In genomic region chr5:6634327-6634713, GRCh38 we compare ENCODE assay signal across 8 cellular contexts. TPM values are rescaled to one million over a fixed set of nuclear protein-coding genes. Genes with fewer than 3 reads are reported as not detected.
DNase-seq lines count a peak whose midpoint lies in the region; ATAC-seq and TF ChIP-seq lines count a peak whose summit lies in the region.

No MANE protein-coding gene starts in this region.

- H3K18ac ChIP-seq in IMR-90 (ENCODE audit: low read depth, low read length): no peak overlapping the region

- H3K36me3 Mint-ChIP-seq in activated CD4-positive, alpha-beta memory T cell treated with anti-CD3 and anti-CD28 coated beads, Interleukin-2, amount 10 ng/mL, durations not matched to agents 7 days and 5 days (ENCODE audit: low read depth): peaks cover 37% of the 10 kb centered on the region

- in situ Hi-C loops in IMR-90 (cut with MboI; ENCODE audit: low sequenced_read_pairs): loop anchor here (5.0 kb wide), 1 partner anchor 113 kb away; no protein-coding TSS in a partner anchor

- no peak for TF ChIP-seq RAD21 in IMR-90 (IDR thresholded peaks at IDR 0.05; ENCODE audit: low read length)

- H3K27ac ChIP-seq in IMR-90 (ENCODE audit: insufficient read depth, low read length) (peak overlapping the region; percentile 34), tibial artery (peak overlapping the region in 1 of 2 donors; percentile 90)

- H2BK120ac ChIP-seq in IMR-90 (ENCODE audit: low read depth, low read length): no peak overlapping the region; the same call in 1 of the 2 replicates

- no peak overlapping the region for H3K56ac ChIP-seq in IMR-90 (ENCODE audit: extremely low read depth, insufficient read depth, low read length)

- peaks cover 10% of the 10 kb centered on the region for H3K36me3 ChIP-seq in IMR-90 (ENCODE audit: control insufficient read depth, insufficient read depth, low read length)
- peaks cover 21% of the 10 kb centered on the region for H3K36me3 ChIP-seq in iPS-15b (ENCODE audit: control insufficient read depth, insufficient read depth, low read length)
- H3K36me3 ChIP-seq in tibial artery: peaks cover 9 to 20% (median 16%) of the 10 kb centered on the region in 3 donors

- peak overlapping the region; percentile 67; the same call in 1 of the 2 replicates for H3K14ac ChIP-seq in IMR-90 (replicated peaks; ENCODE audit: low read depth, low read length)

- no CpG with 5 or more reads among the region's 5 CpGs for WGBS in IMR-90 (ENCODE audit: extremely low coverage in 2 of 2, insufficient read length in 1 of 2), 2 experiments

- H3K79me1 ChIP-seq in IMR-90 (ENCODE audit: low read depth in 1 of 2, low read length in 2 of 2): peaks cover 38 to 73% of the 10 kb centered on the region in 2 experiments

- H2BK15ac ChIP-seq in IMR-90 (ENCODE audit: low read depth, low read length): no peak overlapping the region

- H2AK5ac ChIP-seq in IMR-90 (ENCODE audit: low read depth, low read length): no peak overlapping the region

- intact Hi-C loops in IMR-90 (cut with micrococcal nuclease): loop anchor here (5.0 kb wide), 1 partner anchor 98 kb away; no protein-coding TSS in a partner anchor
- intact Hi-C loops in tibial artery (cut with DNase I; ENCODE audit: low total_unique reads): loop anchor here (5.0 kb wide), 2 partner anchors 78 to 113 kb away; partner anchors contain the start of gene TENT4A

- H2BK5ac ChIP-seq in IMR-90 (ENCODE audit: low read depth, low read length, poor library complexity, severe bottlenecking): no peak overlapping the region

- peaks cover 65% of the 10 kb centered on the region for H3K4me1 Mint-ChIP-seq in activated CD4-positive, alpha-beta memory T cell treated with anti-CD3 and anti-CD28 coated beads, Interleukin-2, amount 10 ng/mL, durations not matched to agents 7 days and 5 days

- no peak for ATAC-seq in IMR-90 (ENCODE audit: low read depth)

- CTCF ChIA-PET in IMR-90 (lab: Yijun Ruan, JAX): interaction anchor here (0.9 to 1.0 kb wide), 2 partner anchors 16 to 21 kb away, joined by 3 read pairs; no protein-coding TSS in a partner anchor
- CTCF ChIA-PET in activated CD4-positive, alpha-beta memory T cell treated with anti-CD3 and anti-CD28 coated beads, Interleukin-2, amount 10 ng/mL, durations not matched to agents 7 days and 5 days (lab: Charles Lee): interaction anchor here (1.4 kb wide), 1 partner anchor 111 kb away, joined by 3 read pairs; no protein-coding TSS in a partner anchor

- H3K23ac ChIP-seq in IMR-90 (ENCODE audit: low read depth, low read length): peak overlapping the region; percentile 72

- H4K8ac ChIP-seq in IMR-90 (ENCODE audit: low read depth in 2 of 2, low read length in 2 of 2): 0 out of 4 replicates have a peak overlapping the region, but pooled peaks of 1 of the 2 experiments have one; percentile 52

- no peak for TF ChIP-seq CTCF in IMR-90 (conservative IDR thresholded peaks at IDR 0.05; ENCODE audit: low read depth, low read length)
- no peak for TF ChIP-seq CTCF in tibial artery (IDR thresholded peaks at IDR 0.05)

- H3K4me3 ChIP-seq in IMR-90 (ENCODE audit: insufficient read depth, low read depth, low read length) (peak overlapping the region; percentile 89), iPS-15b (ENCODE audit: low read depth, low read length) (peak overlapping the region; percentile 75), tibial artery (peak overlapping the region; percentile 64 to 95)

- peak overlapping the region; percentile 25; the same call in 1 of the 2 replicates for H3K4ac ChIP-seq in IMR-90 (ENCODE audit: low read depth, low read length)

- DNase-seq in EH (ENCODE audit: low read depth): peak; percentile 28
- DNase-seq in IMR-90: no peak
- DNase-seq in activated CD4-positive, alpha-beta memory T cell treated with anti-CD3 and anti-CD28 coated beads, Interleukin-2, amount 10 ng/mL, durations not matched to agents 7 days and 5 days: no peak
- no peak for DNase-seq in tibial artery
- no peak for DNase-seq in mesenteric fat pad (ENCODE audit: low spot score)
- DNase-seq in dedifferentiated amniotic fluid mesenchymal stem cell (ENCODE audit: extremely low spot score): no peak
- no peak for DNase-seq in NCI-H2029 treated with DMSO at 0.1 percent for 48 hours (lab: John Stamatoyannopoulos, UW)

- H2BK20ac ChIP-seq in IMR-90 (ENCODE audit: low read depth, low read length): no peak overlapping the region

- no peaks in the 10 kb centered on the region for H3K27me3 Mint-ChIP-seq in activated CD4-positive, alpha-beta memory T cell treated with anti-CD3 and anti-CD28 coated beads, Interleukin-2, amount 10 ng/mL, durations not matched to agents 7 days and 5 days

- POLR2A ChIA-PET in IMR-90 (lab: Charles Lee; ENCODE audit: unreplicated experiment): no interaction called here
- POLR2A ChIA-PET in activated CD4-positive, alpha-beta memory T cell treated with anti-CD3 and anti-CD28 coated beads, Interleukin-2, amount 10 ng/mL, durations not matched to agents 7 days and 5 days (lab: Charles Lee): interaction anchor here (1.1 to 5.5 kb wide), 4 partner anchors 10 to 1212 kb away, joined by 4 to 63 read pairs (median 5); partner anchors contain the start of genes ICE1 and TENT4A

- H4K91ac ChIP-seq in IMR-90 (ENCODE audit: insufficient read depth, low read depth, low read length): no peak overlapping the region

- H3K4me2 ChIP-seq in IMR-90 (ENCODE audit: low read depth, low read length): peak overlapping the region; percentile 94

- H3K4me1 ChIP-seq in IMR-90 (ENCODE audit: control insufficient read depth, insufficient read depth, low read length) (peaks cover 11% of the 10 kb centered on the region), iPS-15b (ENCODE audit: control insufficient read depth, insufficient read depth, low read length) (peaks cover 10% of the 10 kb centered on the region), tibial artery (peaks cover 0 to 24% (median 22%) of the 10 kb centered on the region in 4 donors)

- no peak overlapping the region for H4K5ac ChIP-seq in IMR-90 (ENCODE audit: low read depth, low read length)

- peaks cover 15% of the 10 kb centered on the region for H3K9me1 ChIP-seq in IMR-90 (ENCODE audit: insufficient read depth, low read length)

- H3K27ac Mint-ChIP-seq in activated CD4-positive, alpha-beta memory T cell treated with anti-CD3 and anti-CD28 coated beads, Interleukin-2, amount 10 ng/mL, durations not matched to agents 7 days and 5 days: no peak overlapping the region

- no peaks in the 10 kb centered on the region for H3K9me3 Mint-ChIP-seq in activated CD4-positive, alpha-beta memory T cell treated with anti-CD3 and anti-CD28 coated beads, Interleukin-2, amount 10 ng/mL, durations not matched to agents 7 days and 5 days

- TF ChIP-seq POLR2A in IMR-90 (IDR thresholded peaks at IDR 0.05; ENCODE audit: low read depth, low read length): no peak

- no peaks in the 10 kb centered on the region for H3K27me3 ChIP-seq in IMR-90 (ENCODE audit: control insufficient read depth, insufficient read depth, low read length)
- H3K27me3 ChIP-seq in iPS-15b (ENCODE audit: control insufficient read depth, insufficient read depth, low read length): no peaks in the 10 kb centered on the region
- H3K27me3 ChIP-seq in tibial artery: no peaks in the 10 kb centered on the region

- H3K9ac ChIP-seq in IMR-90 (ENCODE audit: low read depth, low read length) (peak overlapping the region; percentile 76), iPS-15b (ENCODE audit: low read depth, low read length) (no peak overlapping the region)

- BruUV-seq in IMR-90 (replicated peaks; lab: Mats Ljungman, UMichigan): no TSS peak

- dilution Hi-C loops in IMR-90 (cut with HindIII; ENCODE audit: low sequenced_read_pairs, unreplicated experiment): no loop called here

- peaks cover 48% of the 10 kb centered on the region for H4K20me1 ChIP-seq in IMR-90 (ENCODE audit: insufficient read depth, low read length)

- peak overlapping the region; percentile 48 for H2AK9ac ChIP-seq in IMR-90 (replicated peaks; ENCODE audit: low read depth, low read length, poor library complexity)

- peak overlapping the region; percentile 96 for H3K4me3 Mint-ChIP-seq in activated CD4-positive, alpha-beta memory T cell treated with anti-CD3 and anti-CD28 coated beads, Interleukin-2, amount 10 ng/mL, durations not matched to agents 7 days and 5 days

- H3K9me3 ChIP-seq in IMR-90 (ENCODE audit: control insufficient read depth, insufficient read depth, low read length) (no peaks in the 10 kb centered on the region), iPS-15b (ENCODE audit: control insufficient read depth, insufficient read depth, low read length) (no peaks in the 10 kb centered on the region), tibial artery (no peaks in the 10 kb centered on the region)

- H2AFZ ChIP-seq in IMR-90 (replicated peaks; ENCODE audit: low read length, poor library complexity): peak overlapping the region; percentile 34

TF ChIP-seq in IMR-90, 13 proteins besides CTCF, POLR2A, EP300 and RAD21 (continues in another document):
- no peak for TF ChIP-seq BHLHE40 (IDR thresholded peaks at IDR 0.05; ENCODE audit: low read depth, low read length)
- no peak for TF ChIP-seq SMC3 (IDR thresholded peaks at IDR 0.05; ENCODE audit: low read depth, low read length)
- TF ChIP-seq CHD1 (IDR thresholded peaks at IDR 0.05; ENCODE audit: low read depth, low read length): no peak
- TF ChIP-seq RCOR1 (IDR thresholded peaks at IDR 0.05; ENCODE audit: insufficient replicate concordance, low read length): no peak
- no peak for TF ChIP-seq NFE2L2 (IDR thresholded peaks at IDR 0.05; ENCODE audit: low read depth, low read length)
- no peak for TF ChIP-seq CEBPB (IDR thresholded peaks at IDR 0.05; ENCODE audit: low read depth, low read length)

RNA-seq across cellular contexts. Expression of gene SRD5A1, which starts 1.1 kb away (rescaled TPM):
- total RNA-seq in IMR-90 (2012; rRNA removed) (6.3 and 9.7 TPM in 2 replicates), mesenteric fat pad (3.8 TPM)
- polyA plus RNA-seq in IMR-90 (2012; rRNA removed): 18.2 and 20.5 TPM in 2 replicates
- polyA plus RNA-seq in IMR-90 (2012; cell fraction: cytosol; rRNA removed): 25.2 and 41.7 TPM in 2 replicates
- 15.7 and 46.6 TPM in 2 replicates for polyA plus RNA-seq in IMR-90 (2012; cell fraction: nucleus; rRNA removed; ENCODE audit: low replicate concordance)
- total RNA-seq in activated CD4-positive, alpha-beta memory T cell treated with anti-CD3 and anti-CD28 coated beads, Interleukin-2, amount 10 ng/mL, durations not matched to agents 7 days and 5 days: 10 to 100 TPM; 10.2 to 12.4 TPM

RNA-seq across cellular contexts. Expression of gene NSUN2, which starts 1.5 kb away (rescaled TPM):
- 51.1 and 55.5 TPM in 2 replicates for total RNA-seq in IMR-90 (2012; rRNA removed)
- polyA plus RNA-seq in IMR-90 (2012; rRNA removed): 55.6 and 61.1 TPM in 2 replicates
- polyA plus RNA-seq in IMR-90 (2012; cell fraction: cytosol; rRNA removed): 30.9 and 34.8 TPM in 2 replicates
- polyA plus RNA-seq in IMR-90 (2012; cell fraction: nucleus; rRNA removed; ENCODE audit: low replicate concordance): 63.5 and 104 TPM in 2 replicates
- 10 to 100 TPM; 63.5 to 73.3 TPM for total RNA-seq in activated CD4-positive, alpha-beta memory T cell treated with anti-CD3 and anti-CD28 coated beads, Interleukin-2, amount 10 ng/mL, durations not matched to agents 7 days and 5 days
- 42.8 TPM for total RNA-seq in mesenteric fat pad
